ENCODE assay signal across 1 cellular context in the genomic region with DNA sequence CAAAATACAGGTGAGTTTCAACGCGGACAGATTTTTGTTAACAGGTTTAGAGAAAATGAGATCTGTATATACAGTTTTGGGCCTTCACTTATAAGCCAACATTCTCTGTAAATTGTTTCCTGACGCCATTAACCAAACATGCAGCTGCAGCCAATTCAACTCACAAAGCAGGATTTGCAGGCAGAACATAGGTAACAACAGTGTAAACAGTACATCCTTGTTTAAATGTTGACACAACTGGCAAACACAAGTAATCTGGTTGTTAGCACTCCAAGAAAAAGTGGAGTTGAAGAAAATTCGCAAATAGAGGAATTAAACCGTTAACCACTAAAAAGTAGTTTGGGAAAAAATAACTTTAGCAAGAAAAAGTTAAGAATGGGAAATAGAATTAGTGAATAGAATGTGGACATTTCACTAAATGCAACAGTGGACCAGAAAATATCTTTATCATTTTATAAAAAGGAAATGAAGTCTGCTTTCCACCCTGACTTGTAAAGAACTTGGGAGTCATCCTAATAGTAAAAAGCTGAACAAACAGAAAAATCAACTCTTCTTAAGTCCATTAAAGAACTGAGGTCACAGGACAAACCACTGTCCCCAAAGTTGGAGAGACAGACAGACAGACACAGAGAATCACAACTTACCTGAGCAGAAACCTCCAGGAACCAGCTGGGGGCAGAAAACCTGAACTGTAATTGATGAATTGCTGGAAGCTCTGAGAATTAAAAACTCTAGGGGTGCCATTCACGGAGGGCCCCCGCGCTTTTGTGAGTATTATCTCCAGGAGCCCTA.
A peak's percentile ranks its signal among the peaks of the same experiment; 100 is the strongest.
TF ChIP-seq lines count a peak whose summit lies in the region.

No MANE protein-coding gene starts in this region.

TF ChIP-seq in HepG2, 621 proteins besides CTCF, POLR2A, EP300 and RAD21 (continued from another document and continues in another):
- TF ChIP-seq, protein P1, sequence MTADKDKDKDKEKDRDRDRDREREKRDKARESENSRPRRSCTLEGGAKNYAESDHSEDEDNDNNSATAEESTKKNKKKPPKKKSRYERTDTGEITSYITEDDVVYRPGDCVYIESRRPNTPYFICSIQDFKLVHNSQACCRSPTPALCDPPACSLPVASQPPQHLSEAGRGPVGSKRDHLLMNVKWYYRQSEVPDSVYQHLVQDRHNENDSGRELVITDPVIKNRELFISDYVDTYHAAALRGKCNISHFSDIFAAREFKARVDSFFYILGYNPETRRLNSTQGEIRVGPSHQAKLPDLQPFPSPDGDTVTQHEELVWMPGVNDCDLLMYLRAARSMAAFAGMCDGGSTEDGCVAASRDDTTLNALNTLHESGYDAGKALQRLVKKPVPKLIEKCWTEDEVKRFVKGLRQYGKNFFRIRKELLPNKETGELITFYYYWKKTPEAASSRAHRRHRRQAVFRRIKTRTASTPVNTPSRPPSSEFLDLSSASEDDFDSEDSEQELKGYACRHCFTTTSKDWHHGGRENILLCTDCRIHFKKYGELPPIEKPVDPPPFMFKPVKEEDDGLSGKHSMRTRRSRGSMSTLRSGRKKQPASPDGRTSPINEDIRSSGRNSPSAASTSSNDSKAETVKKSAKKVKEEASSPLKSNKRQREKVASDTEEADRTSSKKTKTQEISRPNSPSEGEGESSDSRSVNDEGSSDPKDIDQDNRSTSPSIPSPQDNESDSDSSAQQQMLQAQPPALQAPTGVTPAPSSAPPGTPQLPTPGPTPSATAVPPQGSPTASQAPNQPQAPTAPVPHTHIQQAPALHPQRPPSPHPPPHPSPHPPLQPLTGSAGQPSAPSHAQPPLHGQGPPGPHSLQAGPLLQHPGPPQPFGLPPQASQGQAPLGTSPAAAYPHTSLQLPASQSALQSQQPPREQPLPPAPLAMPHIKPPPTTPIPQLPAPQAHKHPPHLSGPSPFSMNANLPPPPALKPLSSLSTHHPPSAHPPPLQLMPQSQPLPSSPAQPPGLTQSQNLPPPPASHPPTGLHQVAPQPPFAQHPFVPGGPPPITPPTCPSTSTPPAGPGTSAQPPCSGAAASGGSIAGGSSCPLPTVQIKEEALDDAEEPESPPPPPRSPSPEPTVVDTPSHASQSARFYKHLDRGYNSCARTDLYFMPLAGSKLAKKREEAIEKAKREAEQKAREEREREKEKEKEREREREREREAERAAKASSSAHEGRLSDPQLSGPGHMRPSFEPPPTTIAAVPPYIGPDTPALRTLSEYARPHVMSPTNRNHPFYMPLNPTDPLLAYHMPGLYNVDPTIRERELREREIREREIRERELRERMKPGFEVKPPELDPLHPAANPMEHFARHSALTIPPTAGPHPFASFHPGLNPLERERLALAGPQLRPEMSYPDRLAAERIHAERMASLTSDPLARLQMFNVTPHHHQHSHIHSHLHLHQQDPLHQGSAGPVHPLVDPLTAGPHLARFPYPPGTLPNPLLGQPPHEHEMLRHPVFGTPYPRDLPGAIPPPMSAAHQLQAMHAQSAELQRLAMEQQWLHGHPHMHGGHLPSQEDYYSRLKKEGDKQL (CRISPR knock-in tag; IDR thresholded peaks at IDR 0.05; ENCODE audit: low read depth), result 0 out of 2 replicates have a peak, but pooled peaks have one; percentile 35
- 0 out of 4 replicates have a peak, but pooled peaks of 1 of the 2 experiments have one; percentile 38 for TF ChIP-seq KLF16 (CRISPR knock-in tag; IDR thresholded peaks at IDR 0.05)
- no peak for TF ChIP-seq TRIM24 (CRISPR knock-in tag; IDR thresholded peaks at IDR 0.05)
- TF ChIP-seq NFKBIZ (CRISPR knock-in tag; IDR thresholded peaks at IDR 0.05), result no peak
- no peak for TF ChIP-seq SAFB2 (CRISPR knock-in tag; IDR thresholded peaks at IDR 0.05; ENCODE audit: borderline replicate concordance, low read depth)
- TF ChIP-seq GATAD2A (CRISPR knock-in tag; IDR thresholded peaks at IDR 0.05), result peak; percentile 72
- peak; percentile 76 for TF ChIP-seq MIXL1 (CRISPR knock-in tag; IDR thresholded peaks at IDR 0.05)
- TF ChIP-seq ETV5 (CRISPR knock-in tag; IDR thresholded peaks at IDR 0.05; ENCODE audit: borderline replicate concordance), result peak; percentile 27; the same call in 1 of the 2 replicates
- no peak for TF ChIP-seq SOX6 (IDR thresholded peaks at IDR 0.05)
- peak; percentile 74 for TF ChIP-seq SOX6 (CRISPR knock-in tag; IDR thresholded peaks at IDR 0.05)
- TF ChIP-seq, protein P2, sequence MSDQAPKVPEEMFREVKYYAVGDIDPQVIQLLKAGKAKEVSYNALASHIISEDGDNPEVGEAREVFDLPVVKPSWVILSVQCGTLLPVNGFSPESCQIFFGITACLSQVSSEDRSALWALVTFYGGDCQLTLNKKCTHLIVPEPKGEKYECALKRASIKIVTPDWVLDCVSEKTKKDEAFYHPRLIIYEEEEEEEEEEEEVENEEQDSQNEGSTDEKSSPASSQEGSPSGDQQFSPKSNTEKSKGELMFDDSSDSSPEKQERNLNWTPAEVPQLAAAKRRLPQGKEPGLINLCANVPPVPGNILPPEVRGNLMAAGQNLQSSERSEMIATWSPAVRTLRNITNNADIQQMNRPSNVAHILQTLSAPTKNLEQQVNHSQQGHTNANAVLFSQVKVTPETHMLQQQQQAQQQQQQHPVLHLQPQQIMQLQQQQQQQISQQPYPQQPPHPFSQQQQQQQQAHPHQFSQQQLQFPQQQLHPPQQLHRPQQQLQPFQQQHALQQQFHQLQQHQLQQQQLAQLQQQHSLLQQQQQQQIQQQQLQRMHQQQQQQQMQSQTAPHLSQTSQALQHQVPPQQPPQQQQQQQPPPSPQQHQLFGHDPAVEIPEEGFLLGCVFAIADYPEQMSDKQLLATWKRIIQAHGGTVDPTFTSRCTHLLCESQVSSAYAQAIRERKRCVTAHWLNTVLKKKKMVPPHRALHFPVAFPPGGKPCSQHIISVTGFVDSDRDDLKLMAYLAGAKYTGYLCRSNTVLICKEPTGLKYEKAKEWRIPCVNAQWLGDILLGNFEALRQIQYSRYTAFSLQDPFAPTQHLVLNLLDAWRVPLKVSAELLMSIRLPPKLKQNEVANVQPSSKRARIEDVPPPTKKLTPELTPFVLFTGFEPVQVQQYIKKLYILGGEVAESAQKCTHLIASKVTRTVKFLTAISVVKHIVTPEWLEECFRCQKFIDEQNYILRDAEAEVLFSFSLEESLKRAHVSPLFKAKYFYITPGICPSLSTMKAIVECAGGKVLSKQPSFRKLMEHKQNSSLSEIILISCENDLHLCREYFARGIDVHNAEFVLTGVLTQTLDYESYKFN (CRISPR knock-in tag; conservative IDR thresholded peaks at IDR 0.05), result peak; percentile 72
- TF ChIP-seq ZNF589 (CRISPR knock-in tag; conservative IDR thresholded peaks at IDR 0.05), result no peak
- no peak for TF ChIP-seq ZZZ3 (CRISPR knock-in tag; IDR thresholded peaks at IDR 0.05; ENCODE audit: borderline replicate concordance)
- TF ChIP-seq ZNF839 (CRISPR knock-in tag; IDR thresholded peaks at IDR 0.05; ENCODE audit: borderline replicate concordance), result no peak
- TF ChIP-seq PCBP2 (optimal IDR thresholded peaks at IDR 0.05; ENCODE audit: low read depth, low read length, poor library complexity, severe bottlenecking), result no peak
- TF ChIP-seq, protein P3, sequence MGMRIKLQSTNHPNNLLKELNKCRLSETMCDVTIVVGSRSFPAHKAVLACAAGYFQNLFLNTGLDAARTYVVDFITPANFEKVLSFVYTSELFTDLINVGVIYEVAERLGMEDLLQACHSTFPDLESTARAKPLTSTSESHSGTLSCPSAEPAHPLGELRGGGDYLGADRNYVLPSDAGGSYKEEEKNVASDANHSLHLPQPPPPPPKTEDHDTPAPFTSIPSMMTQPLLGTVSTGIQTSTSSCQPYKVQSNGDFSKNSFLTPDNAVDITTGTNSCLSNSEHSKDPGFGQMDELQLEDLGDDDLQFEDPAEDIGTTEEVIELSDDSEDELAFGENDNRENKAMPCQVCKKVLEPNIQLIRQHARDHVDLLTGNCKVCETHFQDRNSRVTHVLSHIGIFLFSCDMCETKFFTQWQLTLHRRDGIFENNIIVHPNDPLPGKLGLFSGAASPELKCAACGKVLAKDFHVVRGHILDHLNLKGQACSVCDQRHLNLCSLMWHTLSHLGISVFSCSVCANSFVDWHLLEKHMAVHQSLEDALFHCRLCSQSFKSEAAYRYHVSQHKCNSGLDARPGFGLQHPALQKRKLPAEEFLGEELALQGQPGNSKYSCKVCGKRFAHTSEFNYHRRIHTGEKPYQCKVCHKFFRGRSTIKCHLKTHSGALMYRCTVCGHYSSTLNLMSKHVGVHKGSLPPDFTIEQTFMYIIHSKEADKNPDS (CRISPR knock-in tag; IDR thresholded peaks at IDR 0.05), result no peak
- TF ChIP-seq NR1H2 (CRISPR knock-in tag; IDR thresholded peaks at IDR 0.05; ENCODE audit: borderline replicate concordance, low read depth), result no peak
- TF ChIP-seq RXRB (CRISPR knock-in tag; IDR thresholded peaks at IDR 0.05; ENCODE audit: borderline replicate concordance), result peak; percentile 41; the same call in 1 of the 2 replicates
- 0 out of 2 replicates have a peak, but pooled peaks have one; percentile 50 for TF ChIP-seq GFI1 (CRISPR knock-in tag; IDR thresholded peaks at IDR 0.05; ENCODE audit: borderline replicate concordance)
- TF ChIP-seq, protein P4, sequence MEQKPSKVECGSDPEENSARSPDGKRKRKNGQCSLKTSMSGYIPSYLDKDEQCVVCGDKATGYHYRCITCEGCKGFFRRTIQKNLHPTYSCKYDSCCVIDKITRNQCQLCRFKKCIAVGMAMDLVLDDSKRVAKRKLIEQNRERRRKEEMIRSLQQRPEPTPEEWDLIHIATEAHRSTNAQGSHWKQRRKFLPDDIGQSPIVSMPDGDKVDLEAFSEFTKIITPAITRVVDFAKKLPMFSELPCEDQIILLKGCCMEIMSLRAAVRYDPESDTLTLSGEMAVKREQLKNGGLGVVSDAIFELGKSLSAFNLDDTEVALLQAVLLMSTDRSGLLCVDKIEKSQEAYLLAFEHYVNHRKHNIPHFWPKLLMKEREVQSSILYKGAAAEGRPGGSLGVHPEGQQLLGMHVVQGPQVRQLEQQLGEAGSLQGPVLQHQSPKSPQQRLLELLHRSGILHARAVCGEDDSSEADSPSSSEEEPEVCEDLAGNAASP (CRISPR knock-in tag; IDR thresholded peaks at IDR 0.05; ENCODE audit: borderline replicate concordance), result no peak
- TF ChIP-seq, protein P5, sequence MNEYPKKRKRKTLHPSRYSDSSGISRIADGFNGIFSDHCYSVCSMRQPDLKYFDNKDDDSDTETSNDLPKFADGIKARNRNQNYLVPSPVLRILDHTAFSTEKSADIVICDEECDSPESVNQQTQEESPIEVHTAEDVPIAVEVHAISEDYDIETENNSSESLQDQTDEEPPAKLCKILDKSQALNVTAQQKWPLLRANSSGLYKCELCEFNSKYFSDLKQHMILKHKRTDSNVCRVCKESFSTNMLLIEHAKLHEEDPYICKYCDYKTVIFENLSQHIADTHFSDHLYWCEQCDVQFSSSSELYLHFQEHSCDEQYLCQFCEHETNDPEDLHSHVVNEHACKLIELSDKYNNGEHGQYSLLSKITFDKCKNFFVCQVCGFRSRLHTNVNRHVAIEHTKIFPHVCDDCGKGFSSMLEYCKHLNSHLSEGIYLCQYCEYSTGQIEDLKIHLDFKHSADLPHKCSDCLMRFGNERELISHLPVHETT (CRISPR knock-in tag; conservative IDR thresholded peaks at IDR 0.05), result no peak
- TF ChIP-seq ZNF547 (CRISPR knock-in tag; IDR thresholded peaks at IDR 0.05), result no peak
- no peak for TF ChIP-seq HMG20B (CRISPR knock-in tag; conservative IDR thresholded peaks at IDR 0.05)
- no peak for TF ChIP-seq PLRG1 (conservative IDR thresholded peaks at IDR 0.05)
- no peak for TF ChIP-seq SPEN (CRISPR knock-in tag; IDR thresholded peaks at IDR 0.05; ENCODE audit: low read depth)
- peak; percentile 84 for TF ChIP-seq FOXA1 (IDR thresholded peaks at IDR 0.05)
- TF ChIP-seq FOXA1 (CRISPR knock-in tag; IDR thresholded peaks at IDR 0.05), result peak; percentile 79
- TF ChIP-seq MXI1 (IDR thresholded peaks at IDR 0.05; ENCODE audit: borderline replicate concordance, low read depth, low read length), result no peak
- TF ChIP-seq, protein P6, sequence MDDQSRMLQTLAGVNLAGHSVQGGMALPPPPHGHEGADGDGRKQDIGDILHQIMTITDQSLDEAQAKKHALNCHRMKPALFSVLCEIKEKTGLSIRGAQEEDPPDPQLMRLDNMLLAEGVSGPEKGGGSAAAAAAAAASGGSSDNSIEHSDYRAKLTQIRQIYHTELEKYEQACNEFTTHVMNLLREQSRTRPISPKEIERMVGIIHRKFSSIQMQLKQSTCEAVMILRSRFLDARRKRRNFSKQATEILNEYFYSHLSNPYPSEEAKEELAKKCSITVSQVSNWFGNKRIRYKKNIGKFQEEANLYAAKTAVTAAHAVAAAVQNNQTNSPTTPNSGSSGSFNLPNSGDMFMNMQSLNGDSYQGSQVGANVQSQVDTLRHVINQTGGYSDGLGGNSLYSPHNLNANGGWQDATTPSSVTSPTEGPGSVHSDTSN (CRISPR knock-in tag; IDR thresholded peaks at IDR 0.05; ENCODE audit: borderline replicate concordance), result no peak
- TF ChIP-seq ZKSCAN1 (IDR thresholded peaks at IDR 0.05; ENCODE audit: low read length), result no peak
- TF ChIP-seq, protein P7, sequence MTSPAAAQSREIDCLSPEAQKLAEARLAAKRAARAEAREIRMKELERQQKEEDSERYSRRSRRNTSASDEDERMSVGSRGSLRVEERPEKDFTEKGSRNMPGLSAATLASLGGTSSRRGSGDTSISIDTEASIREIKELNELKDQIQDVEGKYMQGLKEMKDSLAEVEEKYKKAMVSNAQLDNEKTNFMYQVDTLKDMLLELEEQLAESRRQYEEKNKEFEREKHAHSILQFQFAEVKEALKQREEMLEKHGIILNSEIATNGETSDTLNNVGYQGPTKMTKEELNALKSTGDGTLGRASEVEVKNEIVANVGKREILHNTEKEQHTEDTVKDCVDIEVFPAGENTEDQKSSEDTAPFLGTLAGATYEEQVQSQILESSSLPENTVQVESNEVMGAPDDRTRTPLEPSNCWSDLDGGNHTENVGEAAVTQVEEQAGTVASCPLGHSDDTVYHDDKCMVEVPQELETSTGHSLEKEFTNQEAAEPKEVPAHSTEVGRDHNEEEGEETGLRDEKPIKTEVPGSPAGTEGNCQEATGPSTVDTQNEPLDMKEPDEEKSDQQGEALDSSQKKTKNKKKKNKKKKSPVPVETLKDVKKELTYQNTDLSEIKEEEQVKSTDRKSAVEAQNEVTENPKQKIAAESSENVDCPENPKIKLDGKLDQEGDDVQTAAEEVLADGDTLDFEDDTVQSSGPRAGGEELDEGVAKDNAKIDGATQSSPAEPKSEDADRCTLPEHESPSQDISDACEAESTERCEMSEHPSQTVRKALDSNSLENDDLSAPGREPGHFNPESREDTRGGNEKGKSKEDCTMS (CRISPR knock-in tag; conservative IDR thresholded peaks at IDR 0.05), result no peak
- TF ChIP-seq, protein P8, sequence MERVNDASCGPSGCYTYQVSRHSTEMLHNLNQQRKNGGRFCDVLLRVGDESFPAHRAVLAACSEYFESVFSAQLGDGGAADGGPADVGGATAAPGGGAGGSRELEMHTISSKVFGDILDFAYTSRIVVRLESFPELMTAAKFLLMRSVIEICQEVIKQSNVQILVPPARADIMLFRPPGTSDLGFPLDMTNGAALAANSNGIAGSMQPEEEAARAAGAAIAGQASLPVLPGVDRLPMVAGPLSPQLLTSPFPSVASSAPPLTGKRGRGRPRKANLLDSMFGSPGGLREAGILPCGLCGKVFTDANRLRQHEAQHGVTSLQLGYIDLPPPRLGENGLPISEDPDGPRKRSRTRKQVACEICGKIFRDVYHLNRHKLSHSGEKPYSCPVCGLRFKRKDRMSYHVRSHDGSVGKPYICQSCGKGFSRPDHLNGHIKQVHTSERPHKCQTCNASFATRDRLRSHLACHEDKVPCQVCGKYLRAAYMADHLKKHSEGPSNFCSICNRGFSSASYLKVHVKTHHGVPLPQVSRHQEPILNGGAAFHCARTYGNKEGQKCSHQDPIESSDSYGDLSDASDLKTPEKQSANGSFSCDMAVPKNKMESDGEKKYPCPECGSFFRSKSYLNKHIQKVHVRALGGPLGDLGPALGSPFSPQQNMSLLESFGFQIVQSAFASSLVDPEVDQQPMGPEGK (CRISPR knock-in tag; IDR thresholded peaks at IDR 0.05), result no peak
- no peak for TF ChIP-seq TAF1 (CRISPR knock-in tag; IDR thresholded peaks at IDR 0.05)
- TF ChIP-seq HNRNPK (IDR thresholded peaks at IDR 0.05; ENCODE audit: low read depth, low read length, poor library complexity, severe bottlenecking), result no peak
- TF ChIP-seq ZNF225 (CRISPR knock-in tag; IDR thresholded peaks at IDR 0.05), result no peak
- TF ChIP-seq ZNF530 (CRISPR knock-in tag; IDR thresholded peaks at IDR 0.05; ENCODE audit: low read depth), result no peak
- TF ChIP-seq ZNF205 (CRISPR knock-in tag; IDR thresholded peaks at IDR 0.05), result peak; percentile 62; the same call in 1 of the 2 replicates
